ENCODE assay signal across 8 cellular contexts in genomic region chrX:132216283-132216682, GRCh38. TPM values are rescaled to one million over a fixed set of nuclear protein-coding genes. Genes with fewer than 3 reads are reported as not detected.
DNase-seq lines count a peak whose midpoint lies in the region; ATAC-seq and TF ChIP-seq lines count a peak whose summit lies in the region.

No MANE protein-coding gene starts in this region.

- H3K4me2 ChIP-seq in DND-41 (ENCODE audit: insufficient read depth, low read length) (peak overlapping the region; percentile 73), parathyroid adenoma (ENCODE audit: low read length) (peak overlapping the region; percentile 72)

- peaks cover 27% of the 10 kb centered on the region for H3K79me2 ChIP-seq in DND-41 (ENCODE audit: insufficient read depth, low read length)
- H3K79me2 ChIP-seq in parathyroid adenoma = no peaks in the 10 kb centered on the region

- H3K27ac ChIP-seq in DND-41 (ENCODE audit: low read length) (no peak overlapping the region), parathyroid adenoma (peak overlapping the region; percentile 96)

- H4K20me1 ChIP-seq in DND-41 (ENCODE audit: insufficient read depth, low read length) = no peaks in the 10 kb centered on the region

- ATAC-seq in DND-41 (ENCODE audit: insufficient read depth, low read depth) (no peak), GM19463 (IDR thresholded peaks at IDR 0.05; ENCODE audit: unreplicated experiment) (no peak)

- H3K4me1 ChIP-seq in DND-41 (ENCODE audit: insufficient read depth, low read length) (peaks cover 30% of the 10 kb centered on the region), NT2/D1 (ENCODE audit: insufficient read depth, insufficient read length) (no peaks in the 10 kb centered on the region), parathyroid adenoma (peaks cover 10% of the 10 kb centered on the region)

- H3K9me3 ChIP-seq in DND-41 (ENCODE audit: insufficient read depth, low read length, severe bottlenecking) (no peaks in the 10 kb centered on the region), NT2/D1 (ENCODE audit: insufficient read depth, low read length) (no peaks in the 10 kb centered on the region), parathyroid adenoma (ENCODE audit: control insufficient read depth, low read length) (no peaks in the 10 kb centered on the region)

- TF ChIP-seq CTCF in DND-41 (IDR thresholded peaks at IDR 0.05; ENCODE audit: borderline replicate concordance, extremely low read depth, low read length, poor library complexity, severe bottlenecking) (no peak), parathyroid adenoma (IDR thresholded peaks at IDR 0.05) (no peak)

- H3K27me3 ChIP-seq in DND-41 (ENCODE audit: insufficient read depth, low read length, poor library complexity) = no peaks in the 10 kb centered on the region
- H3K27me3 ChIP-seq in NT2/D1 (ENCODE audit: insufficient read depth, insufficient read length) = no peaks in the 10 kb centered on the region
- H3K27me3 ChIP-seq in parathyroid adenoma (ENCODE audit: control insufficient read depth, insufficient read depth, low read length) = no peaks in the 10 kb centered on the region

- H2AFZ ChIP-seq in DND-41 (ENCODE audit: low read depth, low read length) (no peak overlapping the region), parathyroid adenoma (no peak overlapping the region)

- peaks cover 19% of the 10 kb centered on the region for H3K36me3 ChIP-seq in DND-41 (ENCODE audit: insufficient read depth, low read length)
- peaks cover 6% of the 10 kb centered on the region for H3K36me3 ChIP-seq in NT2/D1 (ENCODE audit: insufficient read depth, insufficient read length, low read length)
- H3K36me3 ChIP-seq in parathyroid adenoma (ENCODE audit: control insufficient read depth, insufficient read depth, low read length) = no peaks in the 10 kb centered on the region

- H3K4me3 ChIP-seq in DND-41 (ENCODE audit: low read depth in 1 of 2, low read length in 2 of 2) (peak overlapping the region in 1 of 2 experiments; percentile 85; a peak in 3 of 4 replicates), NT2/D1 (ENCODE audit: insufficient read length, low read depth) (peak overlapping the region; percentile 21), parathyroid adenoma (ENCODE audit: low read depth, low read length) (peak overlapping the region; percentile 75)

- DNase-seq in DND-41 (no peak), NT2/D1 (ENCODE audit: low read depth, low spot score) (no peak), occipital lobe (lab: John Stamatoyannopoulos, UW) (no peak), cerebellar cortex (ENCODE audit: low spot score) (no peak), NCI-H146 (lab: John Stamatoyannopoulos, UW) (no peak)
- peak; percentile 0 for DNase-seq in effector CD8-positive, alpha-beta T cell (lab: John Stamatoyannopoulos, UW)

- H3K9ac ChIP-seq in DND-41 (ENCODE audit: low read depth, low read length) (peak overlapping the region; percentile 81; the same call in 1 of the 2 replicates), NT2/D1 (ENCODE audit: insufficient read length, low read depth) (peak overlapping the region; percentile 70), parathyroid adenoma (no peak overlapping the region)

RNA-seq across cellular contexts. Expression of gene RAP2C, which starts 3.0 kb away (rescaled TPM):
- total RNA-seq in occipital lobe = 19.2 TPM
